ENCODE assay signal across 8 cellular contexts in genomic region chr18:72652990-72653593, GRCh38.
A peak's percentile ranks its signal among the peaks of the same experiment; 100 is the strongest.
DNase-seq lines count a peak whose midpoint lies in the region; ATAC-seq and TF ChIP-seq lines count a peak whose summit lies in the region.

No MANE protein-coding gene starts in this region.

- no peak for TF ChIP-seq EP300 in sigmoid colon (IDR thresholded peaks at IDR 0.05)

- CTCF ChIA-PET in OCI-LY7 (lab: Charles Lee; ENCODE audit: unreplicated experiment): no interaction called here

- DNase-seq in OCI-LY7 (ENCODE audit: low spot score) (peak; percentile 25), cardiac fibroblast (ENCODE audit: low read depth in 2 of 2) (peak; percentile 6 to 21), osteocyte (ENCODE audit: extremely low spot score, unreplicated experiment) (no peak), sigmoid colon (no peak), foreskin fibroblast (no peak)

- no peak overlapping the region for H3K27ac ChIP-seq in DOHH2 (ENCODE audit: low read depth, low read length)
- H3K27ac ChIP-seq in OCI-LY7 (ENCODE audit: low read depth, low read length, poor library complexity, severe bottlenecking): no peak overlapping the region
- H3K27ac ChIP-seq in sigmoid colon: no peak overlapping the region

- no peak overlapping the region for H2AFZ ChIP-seq in OCI-LY7 (ENCODE audit: low read length)

- TF ChIP-seq POLR2A in sigmoid colon (IDR thresholded peaks at IDR 0.05): no peak

- H4K20me1 ChIP-seq in DOHH2 (ENCODE audit: control insufficient read depth, insufficient read depth, low read depth, low read length) (no peaks in the 10 kb centered on the region), OCI-LY7 (ENCODE audit: insufficient read depth, low read length) (no peaks in the 10 kb centered on the region)

- intact Hi-C loops in OCI-LY7 (cut with micrococcal nuclease; ENCODE audit: unreplicated experiment) (no loop called here), sigmoid colon (cut with DNase I) (no loop called here)

- H3K4me3 ChIP-seq in DOHH2 (ENCODE audit: low read length) (no peak overlapping the region), OCI-LY7 (ENCODE audit: low read depth, low read length, poor library complexity, severe bottlenecking) (no peak overlapping the region), cardiac fibroblast (replicated peaks in 1 of 2; ENCODE audit: low read depth in 2 of 2, low read length in 2 of 2) (no peak overlapping the region), sigmoid colon (no peak overlapping the region), foreskin fibroblast (ENCODE audit: low read depth in 1 of 2, low read length in 2 of 2) (no peak overlapping the region)

- no peaks in the 10 kb centered on the region for H3K4me1 ChIP-seq in DOHH2 (ENCODE audit: control insufficient read depth, low read length)
- no peaks in the 10 kb centered on the region for H3K4me1 ChIP-seq in OCI-LY7 (ENCODE audit: insufficient read depth, low read length, poor library complexity, severe bottlenecking)
- H3K4me1 ChIP-seq in sigmoid colon: no peaks in the 10 kb centered on the region

- 17 to 54% methylated on average over 3 of the region's 3 CpGs for WGBS in sigmoid colon, 2 donors

- ATAC-seq in GM19351 (IDR thresholded peaks at IDR 0.05; ENCODE audit: unreplicated experiment) (peak; percentile 90), HG03159 (IDR thresholded peaks at IDR 0.05; ENCODE audit: unreplicated experiment) (peak; percentile 98)

- no peak overlapping the region for H3K4me3 Mint-ChIP-seq in osteocyte (ENCODE audit: unreplicated experiment)

- H3K79me2 ChIP-seq in DOHH2 (ENCODE audit: control insufficient read depth, low read length) (no peaks in the 10 kb centered on the region), OCI-LY7 (ENCODE audit: insufficient read depth, low read depth, low read length) (no peaks in the 10 kb centered on the region)

- no peaks in the 10 kb centered on the region for H3K4me1 Mint-ChIP-seq in osteocyte (ENCODE audit: unreplicated experiment)

- BruUV-seq in OCI-LY7 (replicated peaks; lab: Mats Ljungman, UMichigan): no TSS peak

- POLR2A ChIA-PET in OCI-LY7 (lab: Charles Lee): interaction anchor here (0.7 kb wide), 1 partner anchor 829 kb away, joined by 5 read pairs; no protein-coding TSS in a partner anchor

- H3K27me3 Mint-ChIP-seq in osteocyte (ENCODE audit: unreplicated experiment): peaks cover 13% of the 10 kb centered on the region

- H3K9me2 ChIP-seq in DOHH2 (replicated peaks; ENCODE audit: control insufficient read depth, low read length): no peaks in the 10 kb centered on the region
- H3K9me2 ChIP-seq in OCI-LY7 (ENCODE audit: insufficient read depth, low read length): no peaks in the 10 kb centered on the region

- H3K9me3 Mint-ChIP-seq in osteocyte (ENCODE audit: unreplicated experiment): no peaks in the 10 kb centered on the region

- H3K9me3 ChIP-seq in DOHH2 (ENCODE audit: control insufficient read depth, insufficient read depth, low read length) (no peaks in the 10 kb centered on the region), OCI-LY7 (ENCODE audit: low read length) (no peaks in the 10 kb centered on the region), sigmoid colon (no peaks in the 10 kb centered on the region)

- H3K27me3 ChIP-seq in DOHH2 (ENCODE audit: control insufficient read depth, low read length) (no peaks in the 10 kb centered on the region), sigmoid colon (no peaks in the 10 kb centered on the region)

- no peaks in the 10 kb centered on the region for H3K36me3 Mint-ChIP-seq in osteocyte (ENCODE audit: unreplicated experiment)

- H3K27ac Mint-ChIP-seq in osteocyte (ENCODE audit: unreplicated experiment): no peak overlapping the region

- TF ChIP-seq CTCF in DOHH2 (IDR thresholded peaks at IDR 0.05; ENCODE audit: low read depth, low read length, poor library complexity, severe bottlenecking) (peak; percentile 71), OCI-LY7 (conservative IDR thresholded peaks at IDR 0.05; ENCODE audit: low read length) (peak; percentile 65), cardiac fibroblast (IDR thresholded peaks at IDR 0.05; ENCODE audit: low read depth, low read length) (peak; percentile 26), osteocyte (IDR thresholded peaks at IDR 0.05) (peak; percentile 48), sigmoid colon (IDR thresholded peaks at IDR 0.05) (no peak), foreskin fibroblast (IDR thresholded peaks at IDR 0.05; ENCODE audit: low read depth, low read length) (no peak)

- H3K36me3 ChIP-seq in DOHH2 (ENCODE audit: control insufficient read depth, low read length) (no peaks in the 10 kb centered on the region), OCI-LY7 (ENCODE audit: insufficient read depth, low read length) (no peaks in the 10 kb centered on the region), sigmoid colon (no peaks in the 10 kb centered on the region)

- H3K4me2 ChIP-seq in DOHH2 (ENCODE audit: low read length) (no peak overlapping the region), OCI-LY7 (ENCODE audit: low read length) (no peak overlapping the region)

- no peaks in the 10 kb centered on the region for H3F3A ChIP-seq in DOHH2 (ENCODE audit: control insufficient read depth, insufficient read depth)

Comparison
In these comparisons a context has a peak if more than half of its experiments do, and no peak if none do; other contexts are left out.
1. CTCF ChIP-seq: peak in DOHH2 (single experiment), OCI-LY7 (single experiment), cardiac fibroblast (single experiment) and osteocyte (single experiment); none in sigmoid colon (0 of 4) and foreskin fibroblast (single experiment).
2. DNase-seq: peak in OCI-LY7 (single experiment) and cardiac fibroblast (2 of 2); none in osteocyte (single experiment), sigmoid colon (single experiment) and foreskin fibroblast (0 of 2).